ENCODE assay signal across 8 cellular contexts in genomic region chr11:69122642-69123431, GRCh38. TPM values are rescaled to one million over a fixed set of nuclear protein-coding genes. Genes with fewer than 3 reads are reported as not detected.
DNase-seq lines count a peak whose midpoint lies in the region; ATAC-seq and TF ChIP-seq lines count a peak whose summit lies in the region.

No MANE protein-coding gene starts in this region.

- no peaks in the 10 kb centered on the region for H3K36me3 ChIP-seq in CD8-positive, alpha-beta T cell (ENCODE audit: insufficient read depth, low read length)
- H3K36me3 ChIP-seq in MG63: no peaks in the 10 kb centered on the region
- H3K36me3 ChIP-seq in naive thymus-derived CD4-positive, alpha-beta T cell (ENCODE audit: control insufficient read depth in 2 of 3, insufficient read depth in 3 of 3, low read length in 3 of 3): no peaks in the 10 kb centered on the region
- no peaks in the 10 kb centered on the region for H3K36me3 ChIP-seq in thoracic aorta

- intact Hi-C loops in CD8-positive, alpha-beta T cell (cut with DNase I, micrococcal nuclease): loop anchor here in 1 of 2 experiments (5.0 kb wide), 1 partner anchor 214 kb away; no protein-coding TSS in a partner anchor
- intact Hi-C loops in naive thymus-derived CD4-positive, alpha-beta T cell (cut with micrococcal nuclease): loop anchor here in 1 of 2 donors (1.0 to 5.0 kb wide), 6 partner anchors 22 to 519 kb away; partner anchors contain the start of genes CCND1 and TPCN2

- no peaks in the 10 kb centered on the region for H3K9me3 Mint-ChIP-seq in CD8-positive, alpha-beta T cell
- H3K9me3 Mint-ChIP-seq in naive thymus-derived CD4-positive, alpha-beta T cell: peaks cover 0 to 7% (median 0%) of the 10 kb centered on the region in 11 donors

- POLR2A ChIA-PET in CD8-positive, alpha-beta T cell (lab: Charles Lee): no interaction called here
- POLR2A ChIA-PET in naive thymus-derived CD4-positive, alpha-beta T cell (lab: Charles Lee): interaction anchor here (0.6 to 0.9 kb wide), 2 partner anchors 12 to 23 kb away, joined by 3 to 4 read pairs; no protein-coding TSS in a partner anchor

- peak; percentile 87 for ATAC-seq in CD8-positive, alpha-beta T cell
- peak; percentile 85 for ATAC-seq in naive thymus-derived CD4-positive, alpha-beta T cell
- ATAC-seq in thoracic aorta (ENCODE audit: insufficient number of reproducible peaks, low FRiP score, low read depth) (peak; percentile 48), GM18519 (IDR thresholded peaks at IDR 0.05; ENCODE audit: low FRiP score, unreplicated experiment) (no peak)

- H3K27ac Mint-ChIP-seq in CD8-positive, alpha-beta T cell: peak overlapping the region; percentile 84
- H3K27ac Mint-ChIP-seq in naive thymus-derived CD4-positive, alpha-beta T cell: peak overlapping the region; percentile 80 to 94 (median 88)

- peak in 6 of 7 experiments; percentile 8 to 75 (median 38) for DNase-seq in CD8-positive, alpha-beta T cell
- peak; percentile 90 for DNase-seq in MG63
- DNase-seq in activated CD8-positive, alpha-beta memory T cell treated with anti-CD3 and anti-CD28 coated beads, Interleukin-2, amount 50 U/mL, for 24 hours (ENCODE audit: extremely low read depth): peak; percentile 43
- peak; percentile 68 for DNase-seq in epithelial cell of prostate (ENCODE audit: low read depth, low spot score)
- peak in 8 of 9 donors; percentile 51 to 78 (median 60) for DNase-seq in naive thymus-derived CD4-positive, alpha-beta T cell
- DNase-seq in thoracic aorta (ENCODE audit: low spot score): peak; percentile 33
- no peak for DNase-seq in COR-L47 (lab: John Stamatoyannopoulos, UW)

- no peak overlapping the region for H3K27ac ChIP-seq in CD8-positive, alpha-beta T cell (ENCODE audit: low read depth, low read length)
- H3K27ac ChIP-seq in epithelial cell of prostate (peak overlapping the region; percentile 68), thoracic aorta (peak overlapping the region; percentile 55 to 68)
- peak overlapping the region; percentile 76 for H3K27ac ChIP-seq in naive thymus-derived CD4-positive, alpha-beta T cell (ENCODE audit: low read depth, low read length)

- H3K9me3 ChIP-seq in CD8-positive, alpha-beta T cell (ENCODE audit: low read length): no peaks in the 10 kb centered on the region
- peaks cover 2% of the 10 kb centered on the region; the same call in 1 of the 2 replicates for H3K9me3 ChIP-seq in MG63
- no peaks in the 10 kb centered on the region for H3K9me3 ChIP-seq in naive thymus-derived CD4-positive, alpha-beta T cell (ENCODE audit: control insufficient read depth in 2 of 3, low read length in 3 of 3)
- H3K9me3 ChIP-seq in thoracic aorta: peaks cover 2% of the 10 kb centered on the region

- H3K4me3 ChIP-seq in CD8-positive, alpha-beta T cell (ENCODE audit: low read depth, low read length): peak overlapping the region; percentile 42
- H3K4me3 ChIP-seq in MG63 (no peak overlapping the region), thoracic aorta (peak overlapping the region; percentile 31)
- H3K4me3 ChIP-seq in naive thymus-derived CD4-positive, alpha-beta T cell (ENCODE audit: low read length): peak overlapping the region; percentile 53

- no peaks in the 10 kb centered on the region for H3K27me3 Mint-ChIP-seq in CD8-positive, alpha-beta T cell (ENCODE audit: low read depth)
- H3K27me3 Mint-ChIP-seq in naive thymus-derived CD4-positive, alpha-beta T cell: no peaks in the 10 kb centered on the region

- H3K4me3 Mint-ChIP-seq in CD8-positive, alpha-beta T cell: peak overlapping the region; percentile 69
- peak overlapping the region; percentile 69 to 86 (median 81) for H3K4me3 Mint-ChIP-seq in naive thymus-derived CD4-positive, alpha-beta T cell

- CTCF ChIA-PET in CD8-positive, alpha-beta T cell (lab: Charles Lee): interaction anchor here (1.1 to 1.3 kb wide), 2 partner anchors 20 to 34 kb away, joined by 3 read pairs; no protein-coding TSS in a partner anchor
- CTCF ChIA-PET in naive thymus-derived CD4-positive, alpha-beta T cell (lab: Charles Lee): no interaction called here

- peaks cover 41% of the 10 kb centered on the region for H3K4me1 Mint-ChIP-seq in CD8-positive, alpha-beta T cell (ENCODE audit: low read depth)
- peaks cover 24 to 57% (median 40%) of the 10 kb centered on the region in 7 donors for H3K4me1 Mint-ChIP-seq in naive thymus-derived CD4-positive, alpha-beta T cell

- peaks cover 40% of the 10 kb centered on the region for H3K4me1 ChIP-seq in CD8-positive, alpha-beta T cell (ENCODE audit: insufficient read depth, low read length)
- H3K4me1 ChIP-seq in naive thymus-derived CD4-positive, alpha-beta T cell (ENCODE audit: control insufficient read depth in 2 of 2, insufficient read depth in 2 of 2, low read length in 2 of 2): peaks cover 4 to 42% of the 10 kb centered on the region in 2 donors
- peaks cover 26 to 35% of the 10 kb centered on the region in 2 donors for H3K4me1 ChIP-seq in thoracic aorta (ENCODE audit: control insufficient read depth in 1 of 2, low read depth in 2 of 2)

- H3K36me3 Mint-ChIP-seq in CD8-positive, alpha-beta T cell: no peaks in the 10 kb centered on the region
- peaks cover 0 to 6% (median 0%) of the 10 kb centered on the region in 5 donors for H3K36me3 Mint-ChIP-seq in naive thymus-derived CD4-positive, alpha-beta T cell

- TF ChIP-seq CTCF in CD8-positive, alpha-beta T cell (IDR thresholded peaks at IDR 0.05): no peak
- no peak for TF ChIP-seq CTCF in thoracic aorta (IDR thresholded peaks at IDR 0.05)

- H3K27me3 ChIP-seq in CD8-positive, alpha-beta T cell (ENCODE audit: insufficient read depth, low read length): no peaks in the 10 kb centered on the region
- H3K27me3 ChIP-seq in MG63 (no peaks in the 10 kb centered on the region), thoracic aorta (replicated peaks; ENCODE audit: insufficient read depth) (no peaks in the 10 kb centered on the region)
- H3K27me3 ChIP-seq in naive thymus-derived CD4-positive, alpha-beta T cell (ENCODE audit: control insufficient read depth in 2 of 2, insufficient read depth in 2 of 2, low read length in 2 of 2): no peaks in the 10 kb centered on the region

RNA-seq across cellular contexts. Expression of gene SMIM38, which starts 32.9 kb away (rescaled TPM):
- total RNA-seq in CD8-positive, alpha-beta T cell: not detected
- not detected in 2 replicates for total RNA-seq in MG63 (2014; rRNA removed; shearing (Covaris generic); ENCODE audit: low replicate concordance)
- under 1 TPM; 0.13 to 0.73 (median 0.70) TPM for total RNA-seq in naive thymus-derived CD4-positive, alpha-beta T cell
- not detected for polyA plus RNA-seq in naive thymus-derived CD4-positive, alpha-beta T cell
- 1 to 10 TPM; 3.0 to 4.2 TPM for total RNA-seq in thoracic aorta
